ENCODE assay signal across 16 cellular contexts in the genomic region with DNA sequence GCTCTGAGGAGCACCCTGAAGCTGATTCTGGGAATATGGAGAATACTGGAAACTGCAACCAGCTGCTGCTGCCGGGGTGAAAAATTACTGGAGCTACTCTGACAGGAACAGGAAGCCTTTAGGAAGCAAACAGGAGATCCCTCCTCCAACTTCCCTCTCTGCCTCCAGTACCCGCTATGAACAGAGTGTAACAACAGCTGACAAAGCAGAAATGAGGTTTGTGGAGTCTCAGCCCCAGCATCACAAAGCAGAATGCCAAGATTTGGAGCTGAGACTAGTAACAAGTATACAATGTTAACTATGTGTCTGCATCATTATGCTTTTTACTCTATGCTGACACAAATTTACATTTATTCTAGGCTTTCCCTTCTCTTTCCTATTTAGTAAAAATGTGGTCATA. TPM values are rescaled to one million over a fixed set of nuclear protein-coding genes. Genes with fewer than 3 reads are reported as not detected.
A peak's percentile ranks its signal among the peaks of the same experiment; 100 is the strongest.
DNase-seq lines count a peak whose midpoint lies in the region; ATAC-seq and TF ChIP-seq lines count a peak whose summit lies in the region.
"Had no signal": no experiment of that assay in that cellular context is flagged by ENCODE, and none has a peak within 500 bp of the region (broad histone marks: within the 10 kb centered on the region; RNA-seq: fewer than 3 reads in every experiment).

No MANE protein-coding gene starts in this region.

- peaks cover 17% of the 10 kb centered on the region for H3K27me3 ChIP-seq in adipocyte (replicated peaks; ENCODE audit: control insufficient read depth, insufficient read depth, low read length)

- no peaks in the 10 kb centered on the region for H3K4me1 ChIP-seq in adipocyte (ENCODE audit: control insufficient read depth, insufficient read depth, low read length)

- no peak overlapping the region for H3K27ac Mint-ChIP-seq in Calu3 (ENCODE audit: unreplicated experiment)
- H3K27ac Mint-ChIP-seq: activated CD8-positive, alpha-beta memory T cell treated with anti-CD3 and anti-CD28 coated beads, Interleukin-2, amount 10 ng/mL, durations not matched to agents 7 days and 5 days had no signal

- CTCF ChIA-PET in Calu3 (lab: Charles Lee): interaction anchor here (0.8 kb wide), 1 partner anchor 43 kb away, joined by 3 read pairs; no protein-coding TSS in a partner anchor

- peaks cover 3% of the 10 kb centered on the region for H3K9me3 Mint-ChIP-seq in Calu3 (ENCODE audit: low read depth, unreplicated experiment)

- in situ Hi-C loops in ACHN (cut with HindIII; ENCODE audit: low pct_ligation_motif_present, low pct_unique_long_range_greater_than_20kb, low sequenced_read_pairs): no loop called here

- no peaks in the 10 kb centered on the region for H3K9me3 ChIP-seq in adipocyte (ENCODE audit: control insufficient read depth, low read length)

- H3K36me3 ChIP-seq in adipocyte (ENCODE audit: control insufficient read depth, insufficient read depth, low read length, severe bottlenecking): no peaks in the 10 kb centered on the region

- intact Hi-C loops in Calu3 (cut with micrococcal nuclease; ENCODE audit: unreplicated experiment): no loop called here

- ATAC-seq in GM21367 (IDR thresholded peaks at IDR 0.05; ENCODE audit: unreplicated experiment): no peak
- ATAC-seq: activated CD8-positive, alpha-beta memory T cell treated with anti-CD3 and anti-CD28 coated beads, Interleukin-2, amount 10 ng/mL, durations not matched to agents 7 days and 5 days had no signal

- no peak for TF ChIP-seq CTCF in Calu3 (IDR thresholded peaks at IDR 0.05; ENCODE audit: unreplicated experiment)

- H3K4me3 Mint-ChIP-seq in Calu3 (ENCODE audit: low read depth, unreplicated experiment): no peak overlapping the region
- H3K4me3 Mint-ChIP-seq: activated CD8-positive, alpha-beta memory T cell treated with anti-CD3 and anti-CD28 coated beads, Interleukin-2, amount 10 ng/mL, durations not matched to agents 7 days and 5 days had no signal

- no TSS peak for BruUV-seq in Calu3 (replicated peaks; lab: Mats Ljungman, UMichigan)

- peaks cover 12% of the 10 kb centered on the region for H3K27me3 Mint-ChIP-seq in Calu3 (ENCODE audit: unreplicated experiment)

- DNase-seq in AML-193 (lab: John Stamatoyannopoulos, UW) (peak; percentile 43 to 44), Kasumi-1 (lab: John Stamatoyannopoulos, UW) (peak; percentile 79 to 81), adipocyte (ENCODE audit: low read depth) (peak; percentile 51), lung microvascular endothelial cell (ENCODE audit: low read depth in 2 of 2) (peak; percentile 4 to 31), EL (no peak), ACHN (no peak), Calu3 (no peak)
- DNase-seq: activated CD4-positive, alpha-beta T cell treated with anti-CD3 and anti-CD28 coated beads for 1 hour; activated CD8-positive, alpha-beta memory T cell treated with anti-CD3 and anti-CD28 coated beads, Interleukin-2, amount 10 ng/mL, durations not matched to agents 7 days and 5 days; activated effector memory CD4-positive, alpha-beta T cell treated with anti-CD3 and anti-CD28 coated beads, Interleukin-2, amount 50 U/mL, for 16 hours; amniotic stem cell; central memory CD4-positive, alpha-beta T cell; islet precursor cell; NCI-H226; T-helper 2 cell had no signal

- no peak overlapping the region for H3K9ac ChIP-seq in adipocyte (ENCODE audit: low read length)

- H3K36me3 Mint-ChIP-seq in Calu3 (ENCODE audit: insufficient read depth, unreplicated experiment): no peaks in the 10 kb centered on the region
- H3K36me3 Mint-ChIP-seq: activated CD8-positive, alpha-beta memory T cell treated with anti-CD3 and anti-CD28 coated beads, Interleukin-2, amount 10 ng/mL, durations not matched to agents 7 days and 5 days had no signal

- no peak overlapping the region for H3K4me3 ChIP-seq in adipocyte (ENCODE audit: low read length)

- H3K4me1 Mint-ChIP-seq in Calu3 (ENCODE audit: low read depth, unreplicated experiment): peaks cover 34% of the 10 kb centered on the region
- H3K4me1 Mint-ChIP-seq: activated CD8-positive, alpha-beta memory T cell treated with anti-CD3 and anti-CD28 coated beads, Interleukin-2, amount 10 ng/mL, durations not matched to agents 7 days and 5 days had no signal

RNA-seq across cellular contexts. Expression of a gene that starts 22.7 kb away (rescaled TPM):
- total RNA-seq in lung microvascular endothelial cell (8.1 and 12.7 TPM in 2 replicates), Calu3 (2022) (51.7 and 60.8 TPM in 2 replicates)

Comparison
In these comparisons a context has a peak if more than half of its experiments do, and no peak if none do; other contexts are left out.
1. DNase-seq: peak in AML-193 (2 of 2), Kasumi-1 (2 of 2), adipocyte (single experiment) and lung microvascular endothelial cell (2 of 2); none in EL (single experiment), ACHN (single experiment) and Calu3 (single experiment).